ENCODE assay signal across 8 cellular contexts in genomic region chr11:33376331-33377099, GRCh38. TPM values are rescaled to one million over a fixed set of nuclear protein-coding genes. Genes with fewer than 3 reads are reported as not detected.
DNase-seq lines count a peak whose midpoint lies in the region; ATAC-seq, FAIRE-seq and TF ChIP-seq lines count a peak whose summit lies in the region.

No MANE protein-coding gene starts in this region.

- no peak for FAIRE-seq in HepG2 (lab: Jason Lieb, UNC)

- H3K27ac ChIP-seq in BLaER1 treated with 17β-estradiol and CSF1 and Interleukin-3, amounts not matched to agents 10 nM and 100 nM: no peak overlapping the region
- peak overlapping the region; percentile 56; the same call in 1 of the 2 replicates for H3K27ac ChIP-seq in HEK293 (ENCODE audit: extremely low read depth, low read depth, low read length)
- no peak overlapping the region for H3K27ac ChIP-seq in HepG2 (ENCODE audit: extremely low read length, insufficient read depth, low read length)
- no peak overlapping the region for H3K27ac ChIP-seq in aorta (ENCODE audit: low read depth in 1 of 2, low read length in 2 of 2)

- no peak for TF ChIP-seq POLR2A in HepG2 (IDR thresholded peaks at IDR 0.05; ENCODE audit: insufficient read depth in 1 of 2, low read depth in 2 of 2, low read length in 2 of 2)

- peaks cover 0 to 21% (median 14%) of the 10 kb centered on the region in 11 experiments; a peak in 17 of 22 replicates for H3K9me3 ChIP-seq in BLaER1 treated with 17β-estradiol and CSF1 and Interleukin-3, amounts not matched to agents 10 nM and 100 nM (replicated peaks in 1 of 11)
- H3K9me3 ChIP-seq in HEK293 (ENCODE audit: control insufficient read depth, insufficient read depth, low read depth, low read length) (no peaks in the 10 kb centered on the region), HepG2 (ENCODE audit: low read length) (no peaks in the 10 kb centered on the region), aorta (ENCODE audit: control insufficient read depth, low read length) (no peaks in the 10 kb centered on the region)

- CTCF ChIA-PET in HEK293 (lab: Yijun Ruan, JAX): interaction anchor here (1.1 to 1.8 kb wide), 2 partner anchors 14 to 312 kb away, joined by 5 read pairs; no protein-coding TSS in a partner anchor
- CTCF ChIA-PET in HepG2 (lab: Yijun Ruan, JAX; ENCODE audit: low intra/inter-chr PET ratio, low total read pairs): no interaction called here

- peak; percentile 68 for ATAC-seq in HepG2
- no peak for ATAC-seq in aorta (ENCODE audit: low FRiP score)

- no peaks in the 10 kb centered on the region for H3K36me3 ChIP-seq in BLaER1 treated with 17β-estradiol and CSF1 and Interleukin-3, amounts not matched to agents 10 nM and 100 nM
- H3K36me3 ChIP-seq in HEK293 (ENCODE audit: control insufficient read depth in 2 of 2, insufficient read depth in 1 of 2, low read length in 2 of 2) (no peaks in the 10 kb centered on the region), HepG2 (replicated peaks in 1 of 2; ENCODE audit: control insufficient read depth in 1 of 2, insufficient read depth in 2 of 2, low read length in 2 of 2) (no peaks in the 10 kb centered on the region), aorta (ENCODE audit: control insufficient read depth in 1 of 2, insufficient read depth in 2 of 2, low read length in 1 of 2) (no peaks in the 10 kb centered on the region)

- H3K27me3 ChIP-seq in BLaER1 treated with 17β-estradiol and CSF1 and Interleukin-3, amounts not matched to agents 10 nM and 100 nM: peaks cover 53 to 70% (median 67%) of the 10 kb centered on the region in 11 experiments
- H3K27me3 ChIP-seq in HepG2 (ENCODE audit: control insufficient read depth in 1 of 2, insufficient read depth in 2 of 2, low read length in 2 of 2): peaks cover 4 to 74% of the 10 kb centered on the region in 2 experiments
- H3K27me3 ChIP-seq in aorta (ENCODE audit: control insufficient read depth in 1 of 2, insufficient read depth in 2 of 2, low read length in 1 of 2): no peaks in the 10 kb centered on the region

- intact Hi-C loops in HepG2 (cut with micrococcal nuclease; ENCODE audit: unreplicated experiment) (no loop called here), aorta (cut with DNase I) (no loop called here)

- no peaks in the 10 kb centered on the region for H3K79me2 ChIP-seq in HepG2 (ENCODE audit: insufficient read depth, low read length)

- BruUV-seq in HepG2 (replicated peaks; lab: Mats Ljungman, UMichigan): no TSS peak

- H3K9ac ChIP-seq in BLaER1 treated with 17β-estradiol and CSF1 and Interleukin-3, amounts not matched to agents 10 nM and 100 nM: peak overlapping the region; percentile 3 to 58 (median 32); a peak in 10 of 22 replicates
- H3K9ac ChIP-seq in HepG2 (ENCODE audit: insufficient read depth, low read depth, low read length): no peak overlapping the region

- TF ChIP-seq EP300 in HepG2 (IDR thresholded peaks at IDR 0.05; ENCODE audit: low read depth in 2 of 2, low read length in 2 of 2): no peak
- TF ChIP-seq EP300 in HepG2 (CRISPR knock-in tag; IDR thresholded peaks at IDR 0.05; ENCODE audit: borderline replicate concordance): no peak

- in situ Hi-C loops in astrocyte of the cerebellum (cut with HindIII; ENCODE audit: low sequenced_read_pairs): no loop called here
- in situ Hi-C loops in HepG2 (cut with HindIII; ENCODE audit: extremely low pct_ligation_motif_present, low pct_unique_long_range_greater_than_20kb): no loop called here

- peak overlapping the region; percentile 77 to 90 (median 84) for H3K4me2 ChIP-seq in BLaER1 treated with 17β-estradiol and CSF1 and Interleukin-3, amounts not matched to agents 10 nM and 100 nM
- H3K4me2 ChIP-seq in HepG2 (ENCODE audit: low read depth, low read length): peak overlapping the region; percentile 79

- no peak for TF ChIP-seq RAD21 in HepG2 (CRISPR knock-in tag; IDR thresholded peaks at IDR 0.05)

- DNase-seq in astrocyte of the cerebellum (ENCODE audit: low read depth) (no peak), HepG2 (ENCODE audit: low spot score) (no peak), aorta (no peak), SKM-1 (lab: John Stamatoyannopoulos, UW; ENCODE audit: unreplicated experiment) (no peak), KG1 (lab: John Stamatoyannopoulos, UW) (no peak), T-helper 9 cell (no peak)

- WGBS in HepG2 (ENCODE audit: low lambda C conversion rate): 33% methylated on average over 17 of the region's 99 CpGs
- 1% methylated on average over 78 to 99 of the region's 99 CpGs for WGBS in aorta, 2 donors

- POLR2A ChIA-PET in HEK293 (lab: Yijun Ruan, JAX) (no interaction called here), HepG2 (lab: Yijun Ruan, JAX) (no interaction called here)

- TF ChIP-seq CTCF in HEK293 (tag by site-specific recombination; IDR thresholded peaks at IDR 0.05) (no peak), astrocyte of the cerebellum (IDR thresholded peaks at IDR 0.05; ENCODE audit: low read depth, low read length, missing control alignments) (no peak), HepG2 (CRISPR knock-in tag; IDR thresholded peaks at IDR 0.05) (no peak)

- H4K20me1 ChIP-seq in BLaER1 treated with 17β-estradiol and CSF1 and Interleukin-3, amounts not matched to agents 10 nM and 100 nM: peaks cover 0 to 14% (median 0%) of the 10 kb centered on the region in 11 experiments; a peak in 4 of 22 replicates
- H4K20me1 ChIP-seq in HepG2 (ENCODE audit: insufficient read depth, low read length): no peaks in the 10 kb centered on the region; the same call in 1 of the 2 replicates

- H3K4me3 ChIP-seq in BLaER1 treated with 17β-estradiol and CSF1 and Interleukin-3, amounts not matched to agents 10 nM and 100 nM: peak overlapping the region; percentile 52 to 71 (median 60)
- H3K4me3 ChIP-seq in HEK293 (ENCODE audit: low read depth, low read length): peak overlapping the region; percentile 63
- peak overlapping the region; percentile 62 for H3K4me3 ChIP-seq in astrocyte of the cerebellum (ENCODE audit: low read depth, low read length)
- peak overlapping the region; percentile 10 to 57 (median 47); a peak in 3 of 6 replicates for H3K4me3 ChIP-seq in HepG2 (replicated peaks in 1 of 3; ENCODE audit: insufficient read depth in 1 of 3, low read depth in 2 of 3, low read length in 3 of 3)
- peak overlapping the region; percentile 28 to 65 for H3K4me3 ChIP-seq in aorta (ENCODE audit: low read length in 2 of 2)

- no peak overlapping the region for H2AFZ ChIP-seq in HepG2 (ENCODE audit: low read length)

- H3K4me1 ChIP-seq in BLaER1 treated with 17β-estradiol and CSF1 and Interleukin-3, amounts not matched to agents 10 nM and 100 nM: peaks cover 0 to 53% (median 6%) of the 10 kb centered on the region in 10 experiments; a peak in 10 of 20 replicates
- H3K4me1 ChIP-seq in HEK293 (ENCODE audit: control insufficient read depth, insufficient read depth, low read length): peaks cover 2% of the 10 kb centered on the region; the same call in 1 of the 2 replicates
- H3K4me1 ChIP-seq in HepG2 (ENCODE audit: insufficient read depth, low read length): peaks cover 26% of the 10 kb centered on the region
- H3K4me1 ChIP-seq in aorta (ENCODE audit: control insufficient read depth in 1 of 2, insufficient read depth in 2 of 2, low read length in 2 of 2): no peaks in the 10 kb centered on the region

TF ChIP-seq in HEK293, 187 proteins besides CTCF, POLR2A, EP300 and RAD21 (continues in another document):
- no peak for TF ChIP-seq RBAK (tag by site-specific recombination; IDR thresholded peaks at IDR 0.05)
- peak; percentile 46 for TF ChIP-seq FEZF1 (tag by site-specific recombination; IDR thresholded peaks at IDR 0.05)
- peak; percentile 30; the same call in 1 of the 2 replicates for TF ChIP-seq ZNF341 (tag by site-specific recombination; IDR thresholded peaks at IDR 0.05; ENCODE audit: low read depth)

TF ChIP-seq in HepG2, 621 proteins besides CTCF, POLR2A, EP300 and RAD21 (continues in another document):
- TF ChIP-seq ARHGAP35 (CRISPR knock-in tag; IDR thresholded peaks at IDR 0.05; ENCODE audit: borderline replicate concordance): no peak
- TF ChIP-seq, protein P1, sequence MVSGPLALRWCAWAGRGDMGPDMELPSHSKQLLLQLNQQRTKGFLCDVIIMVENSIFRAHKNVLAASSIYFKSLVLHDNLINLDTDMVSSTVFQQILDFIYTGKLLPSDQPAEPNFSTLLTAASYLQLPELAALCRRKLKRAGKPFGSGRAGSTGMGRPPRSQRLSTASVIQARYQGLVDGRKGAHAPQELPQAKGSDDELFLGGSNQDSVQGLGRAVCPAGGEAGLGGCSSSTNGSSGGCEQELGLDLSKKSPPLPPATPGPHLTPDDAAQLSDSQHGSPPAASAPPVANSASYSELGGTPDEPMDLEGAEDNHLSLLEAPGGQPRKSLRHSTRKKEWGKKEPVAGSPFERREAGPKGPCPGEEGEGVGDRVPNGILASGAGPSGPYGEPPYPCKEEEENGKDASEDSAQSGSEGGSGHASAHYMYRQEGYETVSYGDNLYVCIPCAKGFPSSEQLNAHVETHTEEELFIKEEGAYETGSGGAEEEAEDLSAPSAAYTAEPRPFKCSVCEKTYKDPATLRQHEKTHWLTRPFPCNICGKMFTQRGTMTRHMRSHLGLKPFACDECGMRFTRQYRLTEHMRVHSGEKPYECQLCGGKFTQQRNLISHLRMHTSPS (CRISPR knock-in tag; IDR thresholded peaks at IDR 0.05; ENCODE audit: low read depth): no peak

RNA-seq across cellular contexts. Expression of gene KIAA1549L, which starts 0.6 kb away (rescaled TPM):
- total RNA-seq in HepG2 (2016; rRNA removed; fragmentation: Illumina TruSeq; extraction: Trizol) (under 0.01 TPM in 1 of 2 replicates, not detected in the other), aorta (under 1 TPM; 0.16 to 0.27 TPM)
- total RNA-seq in HepG2 (2016; cell fraction: cytosol; rRNA removed; fragmentation: Illumina TruSeq; extraction: Trizol; ENCODE audit: low read depth): not detected in 2 replicates
- total RNA-seq in HepG2 (2016; cell fraction: insoluble cytoplasmic fraction; rRNA removed; fragmentation: Illumina TruSeq; extraction: Trizol): 0.02 TPM in 1 of 2 replicates, not detected in the other
- total RNA-seq in HepG2 (2016; cell fraction: membrane; rRNA removed; fragmentation: Illumina TruSeq; extraction: Trizol): 0.03 TPM in 1 of 2 replicates, not detected in the other
- 0.06 TPM in 1 of 2 replicates, not detected in the other for total RNA-seq in HepG2 (2016; cell fraction: nucleus; rRNA removed; fragmentation: Illumina TruSeq; extraction: Trizol)
- polyA plus RNA-seq in HepG2 (2011; rRNA removed) (0.05 and 0.12 TPM in 2 replicates), aorta (under 1 TPM in 1 of 2 donors, not detected in 1; 0.05 TPM)
- polyA plus RNA-seq in HepG2 (2011; cell fraction: cytosol; rRNA removed): 0.03 TPM in 2 replicates
- polyA plus RNA-seq in HepG2 (2011; cell fraction: nucleus; rRNA removed): 0.03 and 0.05 TPM in 2 replicates
- polyA plus RNA-seq in HepG2 (2012): 0.01 TPM in 1 of 2 replicates, not detected in the other
- not detected in 2 replicates for polyA plus RNA-seq in HepG2 (2016; cell fraction: cytosol; fragmentation: Illumina TruSeq; extraction: Trizol; ENCODE audit: low read depth)
- not detected in 2 replicates for polyA plus RNA-seq in HepG2 (2016; cell fraction: insoluble cytoplasmic fraction; fragmentation: Illumina TruSeq; extraction: Trizol; ENCODE audit: low read depth)
- not detected in 2 replicates for polyA plus RNA-seq in HepG2 (2016; cell fraction: membrane; fragmentation: Illumina TruSeq; extraction: Trizol; ENCODE audit: low read depth)
- polyA plus RNA-seq in HepG2 (2016; cell fraction: nucleus; fragmentation: Illumina TruSeq; extraction: Trizol; ENCODE audit: insufficient read depth, low read depth): 0.05 and 0.10 TPM in 2 replicates
- 0.05 and 0.12 TPM in 2 replicates for polyA minus RNA-seq in HepG2 (2011; rRNA and poly(A)+ RNA removed; ENCODE audit: low replicate concordance)
- 0.20 and 0.26 TPM in 2 replicates for polyA minus RNA-seq in HepG2 (2011; cell fraction: cytosol; rRNA and poly(A)+ RNA removed)
- polyA minus RNA-seq in HepG2 (2011; cell fraction: nucleus; rRNA and poly(A)+ RNA removed): 0.26 TPM in 1 of 2 replicates, not detected in the other
